Comparison of ENCODE assay signal across 19 cellular contexts in the genomic region with DNA sequence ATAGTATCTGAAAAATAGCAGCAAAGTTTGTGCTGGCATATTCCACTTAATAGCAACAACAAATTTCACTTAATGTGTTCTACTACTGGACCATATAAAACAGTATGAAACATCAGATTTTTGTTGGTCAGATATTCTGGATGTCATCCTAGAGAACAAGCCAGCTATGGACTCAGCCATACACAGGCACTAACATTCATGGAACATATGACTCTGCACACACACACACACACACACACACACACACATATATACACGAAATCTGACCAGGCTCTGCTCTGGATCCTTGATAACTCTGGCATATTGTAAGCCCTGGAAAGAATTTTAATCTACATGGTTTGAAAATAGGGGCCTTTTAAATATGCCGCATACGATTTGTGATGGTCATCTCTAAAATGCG. TPM values are rescaled to one million over a fixed set of nuclear protein-coding genes. Genes with fewer than 3 reads are reported as not detected.
"Had no signal": no experiment of that assay in that cellular context is flagged by ENCODE, and none has a peak within 500 bp of the region (broad histone marks: within the 10 kb centered on the region; RNA-seq: fewer than 3 reads in every experiment).

No MANE protein-coding gene starts in this region.

- ATAC-seq: activated CD4-positive, alpha-beta T cell treated with anti-CD3 and anti-CD28 coated beads for 36 hours; activated T-cell treated with anti-CD3 and anti-CD28 coated beads, Interleukin-2, amount 50 U/mL, for 72 hours; gastrocnemius medialis; mucosa of descending colon; right lobe of liver; stimulated activated memory B cell treated with anti-CD40 and anti-IgM and Interleukin-4, amounts not matched to agents 10 μg/mL and 1 μg/mL and 100 μg/mL, for 72 hours had no signal

- H3K27ac ChIP-seq: brain microvascular endothelial cell, gastrocnemius medialis, right lobe of liver had no signal

- H3K4me1 ChIP-seq: gastrocnemius medialis had no signal

- H3K4me3 ChIP-seq: gastrocnemius medialis, mucosa of descending colon, right lobe of liver had no signal

- DNase-seq: activated B cell treated with CpG ODN at 0.5 μM for 24 hours; activated CD4-positive, alpha-beta memory T cell treated with anti-CD3 and anti-CD28 coated beads for 36 hours; activated CD4-positive, alpha-beta T cell treated with anti-CD3 and anti-CD28 coated beads for 36 hours; activated effector memory CD4-positive, alpha-beta T cell treated with Interleukin-2 at 50 U/mL for 16 hours; activated naive CD4-positive, alpha-beta T cell treated with anti-CD3 and anti-CD28 coated beads for 36 hours; activated naive CD8-positive, alpha-beta T cell treated with anti-CD3 and anti-CD28 coated beads, Interleukin-2, amount 10 ng/mL, durations not matched to agents 7 days and 5 days; activated T-cell treated with anti-CD3 and anti-CD28 coated beads, Interleukin-2, amount 50 U/mL, for 72 hours; brain microvascular endothelial cell; central memory CD4-positive, alpha-beta T cell; effector memory CD4-positive, alpha-beta T cell; gastrocnemius medialis; hippocampal formation; mucosa of descending colon; posterior cingulate gyrus; right lobe of liver; small intestine; stimulated activated CD4-positive, alpha-beta T cell treated with anti-CD3 and anti-CD28 coated beads, Interleukin-2, amount 100 ng/mL, for 24 hours; T1000 had no signal

- H3K9me3 ChIP-seq: gastrocnemius medialis, mucosa of descending colon, right lobe of liver had no signal

- H3K36me3 ChIP-seq: brain microvascular endothelial cell, gastrocnemius medialis, right lobe of liver had no signal

- FAIRE-seq: small intestine had no signal

- H3K27me3 ChIP-seq: brain microvascular endothelial cell, gastrocnemius medialis, right lobe of liver had no signal

RNA-seq across cellular contexts. Expression of a gene that starts 18.9 kb away (rescaled TPM):
- total RNA-seq: activated B cell treated with CpG ODN at 0.5 μM for 24 hours; activated CD4-positive, alpha-beta memory T cell treated with anti-CD3 and anti-CD28 coated beads for 36 hours; activated CD4-positive, alpha-beta T cell treated with anti-CD3 and anti-CD28 coated beads for 36 hours; activated naive CD4-positive, alpha-beta T cell treated with anti-CD3 and anti-CD28 coated beads for 36 hours; activated naive CD8-positive, alpha-beta T cell treated with anti-CD3 and anti-CD28 coated beads, Interleukin-2, amount 10 ng/mL, durations not matched to agents 7 days and 5 days; activated T-cell treated with anti-CD3 and anti-CD28 coated beads, Interleukin-2, amount 50 U/mL, for 72 hours had no signal
